ENCODE assay signal across 8 cellular contexts in the genomic region with DNA sequence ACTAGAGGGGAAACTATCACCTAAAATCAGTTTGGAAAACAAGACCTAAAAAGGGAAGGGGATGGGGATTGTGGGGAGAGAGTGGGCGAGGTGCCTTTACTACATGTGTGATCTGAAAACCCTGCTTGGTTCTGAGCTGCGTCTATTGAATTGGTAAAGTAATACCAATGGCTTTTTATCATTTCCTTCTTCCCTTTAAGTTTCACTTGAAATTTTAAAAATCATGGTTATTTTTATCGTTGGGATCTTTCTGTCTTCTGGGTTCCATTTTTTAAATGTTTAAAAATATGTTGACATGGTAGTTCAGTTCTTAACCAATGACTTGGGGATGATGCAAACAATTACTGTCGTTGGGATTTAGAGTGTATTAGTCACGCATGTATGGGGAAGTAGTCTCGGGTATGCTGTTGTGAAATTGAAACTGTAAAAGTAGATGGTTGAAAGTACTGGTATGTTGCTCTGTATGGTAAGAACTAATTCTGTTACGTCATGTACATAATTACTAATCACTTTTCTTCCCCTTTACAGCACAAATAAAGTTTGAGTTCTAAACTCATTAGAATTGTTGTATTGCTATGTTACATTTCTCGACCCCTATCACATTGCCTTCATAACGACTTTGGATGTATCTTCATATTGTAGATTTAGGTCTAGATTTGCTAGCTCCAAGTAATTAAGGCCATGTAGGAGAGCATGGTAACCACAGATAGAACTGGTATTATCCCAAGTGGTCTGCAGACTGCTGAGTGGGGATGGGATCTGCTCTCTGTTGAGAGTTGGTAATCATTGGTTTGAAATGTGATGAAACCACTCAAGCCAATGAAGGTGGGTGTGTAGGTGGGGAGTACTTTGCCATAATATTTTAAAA. TPM values are rescaled to one million over a fixed set of nuclear protein-coding genes. Genes with fewer than 3 reads are reported as not detected.
DNase-seq lines count a peak whose midpoint lies in the region; ATAC-seq, FAIRE-seq and TF ChIP-seq lines count a peak whose summit lies in the region.

No MANE protein-coding gene starts in this region.

- intact Hi-C loops in heart left ventricle (cut with DNase I) = no loop called here
- intact Hi-C loops in left ventricle myocardium superior (cut with micrococcal nuclease) = loop anchor here (5.0 kb wide), 1 partner anchor 76 kb away; no protein-coding TSS in a partner anchor
- intact Hi-C loops in ascending aorta (cut with DNase I) = no loop called here

- H3K9me3 ChIP-seq in heart left ventricle = no peaks in the 10 kb centered on the region
- no peaks in the 10 kb centered on the region for H3K9me3 ChIP-seq in ascending aorta

- peaks cover 81% of the 10 kb centered on the region for H3K4me1 Mint-ChIP-seq in stimulated activated naive CD8-positive, alpha-beta T cell treated with anti-CD3 and anti-CD28 coated beads, Interleukin-15, Interleukin-2, amounts not matched to agents 100 ng/mL and 50 ng/mL, for 24 hours (ENCODE audit: low read depth)

- H3K27ac Mint-ChIP-seq in stimulated activated naive CD8-positive, alpha-beta T cell treated with anti-CD3 and anti-CD28 coated beads, Interleukin-15, Interleukin-2, amounts not matched to agents 100 ng/mL and 50 ng/mL, for 24 hours = peak overlapping the region; percentile 100

- peak overlapping the region; percentile 75 to 96 (median 91) for H3K4me3 ChIP-seq in heart left ventricle
- peak overlapping the region; percentile 56 to 80 for H3K4me3 ChIP-seq in ascending aorta

- FAIRE-seq in frontal cortex (lab: Jason Lieb, UNC) = no peak

- WGBS in heart left ventricle, 4 donors = 0 to 1% (median 1%) methylated on average over 9 of the region's 9 CpGs

- H3K27me3 Mint-ChIP-seq in stimulated activated naive CD8-positive, alpha-beta T cell treated with anti-CD3 and anti-CD28 coated beads, Interleukin-15, Interleukin-2, amounts not matched to agents 100 ng/mL and 50 ng/mL, for 24 hours = no peaks in the 10 kb centered on the region

- TF ChIP-seq CTCF in heart left ventricle (IDR thresholded peaks at IDR 0.05) = no peak
- TF ChIP-seq CTCF in ascending aorta (IDR thresholded peaks at IDR 0.05) = no peak

- no peak for TF ChIP-seq POLR2A in heart left ventricle (IDR thresholded peaks at IDR 0.05)

- H3K4me1 ChIP-seq in heart left ventricle = peaks cover 0 to 54% (median 44%) of the 10 kb centered on the region in 12 donors
- H3K4me1 ChIP-seq in ascending aorta = peaks cover 4 to 14% of the 10 kb centered on the region in 2 donors

- H3K27me3 ChIP-seq in heart left ventricle = no peaks in the 10 kb centered on the region
- H3K27me3 ChIP-seq in ascending aorta = no peaks in the 10 kb centered on the region

- no peaks in the 10 kb centered on the region for H3K9me3 Mint-ChIP-seq in stimulated activated naive CD8-positive, alpha-beta T cell treated with anti-CD3 and anti-CD28 coated beads, Interleukin-15, Interleukin-2, amounts not matched to agents 100 ng/mL and 50 ng/mL, for 24 hours

- H3K4me3 Mint-ChIP-seq in stimulated activated naive CD8-positive, alpha-beta T cell treated with anti-CD3 and anti-CD28 coated beads, Interleukin-15, Interleukin-2, amounts not matched to agents 100 ng/mL and 50 ng/mL, for 24 hours = peak overlapping the region; percentile 99

- H3K27ac ChIP-seq in heart left ventricle (peak overlapping the region; percentile 98 to 100 (median 100)), ascending aorta (peak overlapping the region; percentile 97 to 99)

- DNase-seq in heart left ventricle (peak in 1 of 5 donors; percentile 12), left ventricle myocardium superior (no peak), NOMO-1 treated with DMSO at 0.1 percent for 48 hours (lab: John Stamatoyannopoulos, UW; ENCODE audit: unreplicated experiment) (peak; percentile 99), ascending aorta (ENCODE audit: low spot score in 2 of 2) (peak in 1 of 2 donors; percentile 54), islet precursor cell (peak; percentile 15), NCI-H2227 treated with DMSO at 0.1 percent for 48 hours (lab: John Stamatoyannopoulos, UW) (no peak), frontal cortex (ENCODE audit: low spot score in 2 of 2) (no peak)

- ATAC-seq in heart left ventricle = no peak
- no peak for ATAC-seq in left ventricle myocardium superior

- H3K36me3 ChIP-seq in heart left ventricle (peaks cover 9 to 74% (median 44%) of the 10 kb centered on the region in 9 donors), ascending aorta (peaks cover 37 to 56% of the 10 kb centered on the region in 2 donors)

- H3K36me3 Mint-ChIP-seq in stimulated activated naive CD8-positive, alpha-beta T cell treated with anti-CD3 and anti-CD28 coated beads, Interleukin-15, Interleukin-2, amounts not matched to agents 100 ng/mL and 50 ng/mL, for 24 hours (ENCODE audit: low read depth) = peaks cover 65% of the 10 kb centered on the region

RNA-seq across cellular contexts. Expression of gene NEAT1, which starts 3.6 kb away (rescaled TPM):
- total RNA-seq in heart left ventricle (100 to 1,000 TPM in 7 of 9 donors, 10 to 100 TPM in 2; 17.0 to 760 (median 507) TPM), left ventricle myocardium superior (508 TPM), ascending aorta (180 TPM), frontal cortex (1.6 TPM)
- polyA plus RNA-seq in heart left ventricle = 100 to 1,000 TPM; 104 to 532 TPM

RNA-seq across cellular contexts. Expression of gene FRMD8, which starts 39.8 kb away (rescaled TPM):
- total RNA-seq in heart left ventricle = 10 to 100 TPM in 7 of 9 donors, 1 to 10 TPM in 2; 6.1 to 24.1 (median 11.3) TPM
- polyA plus RNA-seq in heart left ventricle = 10 to 100 TPM in 1 of 2 donors, 1 to 10 TPM in 1; 8.0 to 16.3 TPM
- total RNA-seq in left ventricle myocardium superior = 9.7 TPM
- 99.3 TPM for total RNA-seq in ascending aorta
- 8.2 TPM for total RNA-seq in frontal cortex

RNA-seq across cellular contexts. Expression of gene SLC25A45, which starts 43.8 kb away (rescaled TPM):
- 10 to 100 TPM in 1 of 9 donors, 1 to 10 TPM in 8; 3.8 to 11.6 (median 6.6) TPM for total RNA-seq in heart left ventricle
- 1 to 10 TPM; 3.8 to 6.6 TPM for polyA plus RNA-seq in heart left ventricle
- 4.6 TPM for total RNA-seq in left ventricle myocardium superior
- 11.4 TPM for total RNA-seq in ascending aorta
- 0.41 TPM for total RNA-seq in frontal cortex

Comparison
In these comparisons a context has a peak if more than half of its experiments do, and no peak if none do; other contexts are left out.
1. DNase-seq: peak in NOMO-1 treated with DMSO at 0.1 percent for 48 hours (single experiment) and islet precursor cell (single experiment); none in left ventricle myocardium superior (single experiment), NCI-H2227 treated with DMSO at 0.1 percent for 48 hours (single experiment) and frontal cortex (0 of 2).